Comparison of ENCODE assay signal across 8 cellular contexts in genomic region chr1:27496604-27497155, GRCh38.
DNase-seq lines count a peak whose midpoint lies in the region; TF ChIP-seq lines count a peak whose summit lies in the region.

No MANE protein-coding gene starts in this region.

- no peaks in the 10 kb centered on the region for H3K79me2 ChIP-seq in OCI-LY3 (ENCODE audit: low read length)

- peak overlapping the region; percentile 61 for H3K4me2 ChIP-seq in OCI-LY3 (ENCODE audit: low read length)

- 0 out of 2 replicates have a peak overlapping the region, but pooled peaks have one; percentile 19 for H3K9ac ChIP-seq in OCI-LY3 (ENCODE audit: low read length)

- TF ChIP-seq CTCF in OCI-LY3 (IDR thresholded peaks at IDR 0.05; ENCODE audit: low read depth, low read length), result no peak

- DNase-seq in DMS79 treated with DMSO at 0.1 percent for 48 hours (lab: John Stamatoyannopoulos, UW) (peak; percentile 80), fibroblast of peridontal ligament (ENCODE audit: extremely low read depth) (peak; percentile 68), HCEC 1CT (no peak), NCI-H146 treated with DMSO at 0.1 percent for 48 hours (lab: John Stamatoyannopoulos, UW; ENCODE audit: unreplicated experiment) (no peak)
- DNase-seq in activated CD8-positive, alpha-beta memory T cell treated with anti-CD3 and anti-CD28 coated beads, Interleukin-2, amount 50 U/mL, for 4 hours, result no peak
- DNase-seq in activated naive CD4-positive, alpha-beta T cell (lab: John Stamatoyannopoulos, UW), result no peak

- H3K4me1 ChIP-seq in OCI-LY3 (ENCODE audit: low read length) (peaks cover 17% of the 10 kb centered on the region), neuron (ENCODE audit: insufficient read depth, low read length) (peaks cover 16% of the 10 kb centered on the region)

- no peaks in the 10 kb centered on the region for H3K36me3 ChIP-seq in OCI-LY3 (replicated peaks; ENCODE audit: low read depth, low read length)
- H3K36me3 ChIP-seq in neuron (ENCODE audit: insufficient read depth, low read length), result no peaks in the 10 kb centered on the region

- H2AFZ ChIP-seq in OCI-LY3 (ENCODE audit: low read depth, low read length), result peak overlapping the region; percentile 11
- H2AFZ ChIP-seq in neuron (ENCODE audit: low read depth, low read length), result no peak overlapping the region

- H3K27me3 ChIP-seq in OCI-LY3 (ENCODE audit: low read depth, low read length) (no peaks in the 10 kb centered on the region), neuron (ENCODE audit: insufficient read depth, low read length) (no peaks in the 10 kb centered on the region)

- no peaks in the 10 kb centered on the region for H3K9me3 ChIP-seq in OCI-LY3 (ENCODE audit: insufficient read depth, low read length)
- H3K9me3 ChIP-seq in neuron (ENCODE audit: low read length), result no peaks in the 10 kb centered on the region

- H3K27ac ChIP-seq in OCI-LY3 (ENCODE audit: low read length), result no peak overlapping the region

- H3K4me3 ChIP-seq in OCI-LY3 (ENCODE audit: low read length) (peak overlapping the region; percentile 61), neuron (ENCODE audit: low read length) (peak overlapping the region; percentile 19)

- no peaks in the 10 kb centered on the region for H4K20me1 ChIP-seq in OCI-LY3 (ENCODE audit: insufficient read depth, low read length)

Comparison
In these comparisons a context has a peak if more than half of its experiments do, and no peak if none do; other contexts are left out.
1. DNase-seq: peak in DMS79 treated with DMSO at 0.1 percent for 48 hours (single experiment) and fibroblast of peridontal ligament (single experiment); none in HCEC 1CT (single experiment), activated CD8-positive, alpha-beta memory T cell treated with anti-CD3 and anti-CD28 coated beads, Interleukin-2, amount 50 U/mL, for 4 hours (single experiment), NCI-H146 treated with DMSO at 0.1 percent for 48 hours (single experiment) and activated naive CD4-positive, alpha-beta T cell (0 of 4).